ENCODE assay signal across 8 cellular contexts in the genomic region with DNA sequence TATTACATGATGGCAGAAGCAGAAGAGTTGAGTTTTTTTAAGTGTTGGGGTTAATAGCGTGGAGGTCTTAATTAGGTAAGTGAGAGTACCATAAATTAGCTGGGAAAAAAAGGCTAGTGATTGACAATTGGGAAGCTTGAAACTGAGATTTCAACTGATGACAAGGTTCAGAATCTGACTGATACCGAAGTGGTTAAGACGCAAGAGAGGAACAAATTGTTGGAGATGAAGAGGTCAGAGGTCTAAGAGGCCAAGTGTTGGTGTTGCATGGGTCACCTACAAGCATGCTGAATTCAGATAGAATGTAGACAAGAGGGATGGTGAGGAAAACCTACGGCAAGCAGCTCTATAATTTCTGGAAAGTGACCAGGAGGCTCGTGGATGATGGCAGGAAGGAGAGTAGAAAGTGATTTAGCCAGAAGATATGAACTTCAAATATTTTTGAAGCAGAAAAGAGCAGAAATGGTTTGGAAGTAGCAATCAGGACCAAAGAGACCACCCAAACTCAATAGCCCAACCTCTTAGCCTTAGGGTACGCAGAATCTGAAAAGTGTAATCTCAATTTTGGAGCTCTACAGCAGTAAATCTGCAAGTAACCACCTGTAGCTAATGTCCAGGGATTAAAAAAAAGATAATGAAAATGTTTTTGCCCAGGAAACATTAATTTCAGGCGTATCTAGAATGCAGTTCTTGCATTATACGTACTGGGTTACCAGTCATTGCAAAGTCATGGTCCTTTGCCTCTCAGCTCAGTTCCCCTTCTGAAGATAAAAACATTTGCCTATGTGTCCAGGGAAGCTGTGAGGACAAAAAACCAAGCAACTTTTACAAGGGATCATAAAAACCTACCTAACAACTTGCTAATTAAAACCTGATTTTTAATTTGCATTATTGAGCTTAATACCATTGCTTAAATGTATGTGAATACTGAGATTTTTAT. TPM values are rescaled to one million over a fixed set of nuclear protein-coding genes. Genes with fewer than 3 reads are reported as not detected.
DNase-seq lines count a peak whose midpoint lies in the region; ATAC-seq and TF ChIP-seq lines count a peak whose summit lies in the region.

No MANE protein-coding gene starts in this region.

- peak overlapping the region in 45 of 59 donors; percentile 4 to 99 (median 97) for H3K27ac ChIP-seq in dorsolateral prefrontal cortex

- no peaks in the 10 kb centered on the region for H3K27me3 Mint-ChIP-seq in progenitor cell of endocrine pancreas

- H3K27me3 ChIP-seq in dorsolateral prefrontal cortex, result no peaks in the 10 kb centered on the region

- H3K9me3 Mint-ChIP-seq in progenitor cell of endocrine pancreas (ENCODE audit: low read depth), result no peaks in the 10 kb centered on the region

- DNase-seq in NOMO-1 (lab: John Stamatoyannopoulos, UW; ENCODE audit: unreplicated experiment in 2 of 2), result peak; percentile 43 to 77
- no peak for DNase-seq in dorsolateral prefrontal cortex
- no peak for DNase-seq in progenitor cell of endocrine pancreas (ENCODE audit: low spot score, unreplicated experiment)
- DNase-seq in NCI-H82 (lab: John Stamatoyannopoulos, UW), result no peak
- DNase-seq in stimulated activated CD4-positive, alpha-beta T cell treated with anti-CD3 and anti-CD28 coated beads, Interleukin-15, amount 100 ng/mL, for 24 hours, result no peak

- H3K4me3 ChIP-seq in GM12875 (ENCODE audit: low read depth, low read length) (peak overlapping the region; percentile 97), dorsolateral prefrontal cortex (peak overlapping the region in 38 of 59 donors; percentile 13 to 98 (median 90))

- intact Hi-C loops in dorsolateral prefrontal cortex (cut with DNase I), result no loop called here

- no peak for ATAC-seq in GM21825 (IDR thresholded peaks at IDR 0.05; ENCODE audit: unreplicated experiment)
- no peak for ATAC-seq in GM19397 (IDR thresholded peaks at IDR 0.05; ENCODE audit: unreplicated experiment)

- H3K27ac Mint-ChIP-seq in progenitor cell of endocrine pancreas, result peak overlapping the region; percentile 100

- H3K4me3 Mint-ChIP-seq in progenitor cell of endocrine pancreas (ENCODE audit: low read depth), result peak overlapping the region; percentile 96

- H3K36me3 Mint-ChIP-seq in progenitor cell of endocrine pancreas (ENCODE audit: insufficient read depth), result peaks cover 1% of the 10 kb centered on the region

- no peak for TF ChIP-seq CTCF in GM12875 (IDR thresholded peaks at IDR 0.05; ENCODE audit: borderline replicate concordance, insufficient read depth, low read depth, low read length)
- TF ChIP-seq CTCF in dorsolateral prefrontal cortex (IDR thresholded peaks at IDR 0.05 in 54 of 56, conservative IDR thresholded peaks at IDR 0.05 in 2 of 56; ENCODE audit: low read depth in 1 of 56, partially characterized antibody in 56 of 56), result no peak
- no peak for TF ChIP-seq CTCF in progenitor cell of endocrine pancreas (IDR thresholded peaks at IDR 0.05; ENCODE audit: unreplicated experiment)

- H3K4me1 Mint-ChIP-seq in progenitor cell of endocrine pancreas (ENCODE audit: low read depth), result peaks cover 23% of the 10 kb centered on the region

RNA-seq across cellular contexts. Expression of gene TMPO, which starts 1.7 kb away (rescaled TPM):
- 10 to 100 TPM; 31.3 to 59.7 (median 44.0) TPM for total RNA-seq in dorsolateral prefrontal cortex
- 191 and 203 TPM in 2 replicates for total RNA-seq in progenitor cell of endocrine pancreas

Comparison
In these comparisons a context has a peak if more than half of its experiments do, and no peak if none do; other contexts are left out.
1. DNase-seq: peak in NOMO-1 (2 of 2); none in dorsolateral prefrontal cortex (0 of 10), progenitor cell of endocrine pancreas (single experiment), NCI-H82 (single experiment) and stimulated activated CD4-positive, alpha-beta T cell treated with anti-CD3 and anti-CD28 coated beads, Interleukin-15, amount 100 ng/mL, for 24 hours (single experiment).